In the genomic region with DNA sequence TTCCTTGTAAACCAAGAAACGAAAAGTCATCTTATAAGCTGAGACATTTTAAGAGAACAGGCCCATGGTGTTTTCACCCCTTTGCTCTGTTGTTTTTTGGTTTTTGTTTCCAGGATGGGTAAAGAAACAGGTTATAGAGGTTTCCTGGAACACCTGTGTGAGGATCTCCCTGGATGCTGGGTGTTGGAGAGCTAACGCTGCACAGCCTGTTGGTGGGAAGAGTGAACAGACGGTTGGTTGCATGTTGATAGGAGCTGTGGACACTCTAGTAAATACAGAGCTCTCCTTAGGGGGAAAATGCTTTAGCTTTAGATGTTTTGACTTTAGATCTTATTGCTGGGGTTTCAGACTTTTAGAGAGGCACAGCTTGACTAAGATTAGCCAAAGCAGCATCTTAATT, we compare ENCODE assay signal across 20 cellular contexts.
DNase-seq lines count a peak whose midpoint lies in the region; ATAC-seq and TF ChIP-seq lines count a peak whose summit lies in the region.
"Had no signal": no experiment of that assay in that cellular context is flagged by ENCODE, and none has a peak within 500 bp of the region (broad histone marks: within the 10 kb centered on the region; RNA-seq: fewer than 3 reads in every experiment).

No MANE protein-coding gene starts in this region.

- peaks cover 11% of the 10 kb centered on the region for H3K9me3 Mint-ChIP-seq in glutamatergic neuron (ENCODE audit: unreplicated experiment)
- H3K9me3 Mint-ChIP-seq in progenitor cell of endocrine pancreas (ENCODE audit: low read depth), result no peaks in the 10 kb centered on the region

- peak; percentile 25 for DNase-seq in DMS53 (lab: John Stamatoyannopoulos, UW)
- DNase-seq in DMS53 treated with DMSO at 0.1 percent for 48 hours (lab: John Stamatoyannopoulos, UW; ENCODE audit: unreplicated experiment), result no peak
- DNase-seq in WERI-Rb-1, result no peak
- DNase-seq in glutamatergic neuron, result no peak
- DNase-seq in progenitor cell of endocrine pancreas (ENCODE audit: low spot score, unreplicated experiment), result no peak
- DNase-seq in NCI-H345 treated with DMSO at 0.1 percent for 48 hours (lab: John Stamatoyannopoulos, UW; ENCODE audit: unreplicated experiment), result no peak
- DNase-seq: AML-193, GF-D8, KBM-7, NCI-H1417, NCI-H187, NCI-H345, OCI-M1, SHP77 had no signal

- H3K27me3 Mint-ChIP-seq in glutamatergic neuron (ENCODE audit: unreplicated experiment), result peaks cover 2% of the 10 kb centered on the region
- H3K27me3 Mint-ChIP-seq in progenitor cell of endocrine pancreas, result no peaks in the 10 kb centered on the region

- peak; percentile 24; the same call in 1 of the 2 replicates for TF ChIP-seq CTCF in WERI-Rb-1 (IDR thresholded peaks at IDR 0.05; ENCODE audit: low read depth, low read length)
- TF ChIP-seq CTCF in glutamatergic neuron (IDR thresholded peaks at IDR 0.05; ENCODE audit: partially characterized antibody, unreplicated experiment), result no peak
- TF ChIP-seq CTCF in progenitor cell of endocrine pancreas (IDR thresholded peaks at IDR 0.05; ENCODE audit: unreplicated experiment), result no peak

- H3K36me3 Mint-ChIP-seq in glutamatergic neuron (ENCODE audit: unreplicated experiment) (peaks cover 4% of the 10 kb centered on the region), progenitor cell of endocrine pancreas (ENCODE audit: insufficient read depth) (peaks cover 4% of the 10 kb centered on the region)
- H3K36me3 Mint-ChIP-seq: CD14-positive monocyte had no signal

- peaks cover 45% of the 10 kb centered on the region for H3K4me1 Mint-ChIP-seq in glutamatergic neuron (ENCODE audit: low read depth, unreplicated experiment)
- H3K4me1 Mint-ChIP-seq in progenitor cell of endocrine pancreas (ENCODE audit: low read depth), result peaks cover 52% of the 10 kb centered on the region

- no peaks in the 10 kb centered on the region for H3K9me3 ChIP-seq in WERI-Rb-1 (ENCODE audit: severe bottlenecking)

- peak overlapping the region; percentile 91 for H3K27ac Mint-ChIP-seq in glutamatergic neuron (ENCODE audit: unreplicated experiment)
- H3K27ac Mint-ChIP-seq in progenitor cell of endocrine pancreas, result peak overlapping the region; percentile 54
- H3K27ac Mint-ChIP-seq: CD14-positive monocyte had no signal

- ATAC-seq in GM21526 (IDR thresholded peaks at IDR 0.05; ENCODE audit: low FRiP score, unreplicated experiment), result no peak
- no peak for ATAC-seq in GM18873 (IDR thresholded peaks at IDR 0.05; ENCODE audit: low FRiP score, unreplicated experiment)
- ATAC-seq: HepG2 had no signal

- no peak overlapping the region for H3K27ac ChIP-seq in WERI-Rb-1
- H3K27ac ChIP-seq: 22Rv1, SK-N-MC had no signal

- no peak overlapping the region for H3K4me3 ChIP-seq in WERI-Rb-1 (ENCODE audit: low read depth, low read length)
- H3K4me3 ChIP-seq: SK-N-MC had no signal

- no peaks in the 10 kb centered on the region for H3K36me3 ChIP-seq in WERI-Rb-1

- H3K27me3 ChIP-seq in WERI-Rb-1 (ENCODE audit: insufficient read depth, low read depth, severe bottlenecking), result no peaks in the 10 kb centered on the region

- H3K4me3 Mint-ChIP-seq in glutamatergic neuron (ENCODE audit: unreplicated experiment) (peak overlapping the region; percentile 64), progenitor cell of endocrine pancreas (ENCODE audit: low read depth) (no peak overlapping the region)
- H3K4me3 Mint-ChIP-seq: CD14-positive monocyte had no signal
